9 cellular contexts compared by ENCODE assay signal in the genomic region with DNA sequence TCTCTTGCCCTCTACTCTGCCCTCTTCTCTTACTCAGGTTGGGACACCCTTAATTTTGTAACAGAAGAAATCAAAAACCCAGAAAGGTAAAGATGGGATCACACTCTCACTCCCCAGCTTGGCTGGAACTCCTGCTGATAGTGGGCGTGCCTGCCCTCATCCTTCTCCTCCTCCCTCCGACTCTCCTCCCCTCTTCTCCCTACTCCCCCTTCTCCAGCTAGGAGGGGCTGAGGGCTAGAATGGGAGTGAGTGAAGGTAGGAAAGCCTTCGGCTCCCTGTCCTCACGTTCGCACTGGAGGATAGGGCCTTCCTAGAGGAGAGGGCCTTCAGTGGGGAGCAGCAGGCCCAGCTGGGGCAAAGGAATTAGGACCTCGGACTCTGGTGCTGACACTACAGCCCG. TPM values are rescaled to one million over a fixed set of nuclear protein-coding genes. Genes with fewer than 3 reads are reported as not detected.
DNase-seq lines count a peak whose midpoint lies in the region; ATAC-seq and TF ChIP-seq lines count a peak whose summit lies in the region.
"Had no signal": no experiment of that assay in that cellular context is flagged by ENCODE, and none has a peak within 500 bp of the region (broad histone marks: within the 10 kb centered on the region; RNA-seq: fewer than 3 reads in every experiment).

No MANE protein-coding gene starts in this region.

- H3K4me1 Mint-ChIP-seq in CD8-positive, alpha-beta T cell (ENCODE audit: low read depth): peaks cover 78% of the 10 kb centered on the region

- H3K79me2 ChIP-seq in Karpas-422 (ENCODE audit: low read length): peaks cover 46% of the 10 kb centered on the region

- no peaks in the 10 kb centered on the region for H3K27me3 ChIP-seq in CD8-positive, alpha-beta T cell (ENCODE audit: insufficient read depth, low read length)
- no peaks in the 10 kb centered on the region for H3K27me3 ChIP-seq in Karpas-422 (ENCODE audit: low read length)
- no peaks in the 10 kb centered on the region for H3K27me3 ChIP-seq in effector memory CD4-positive, alpha-beta T cell (replicated peaks; ENCODE audit: control insufficient read depth, insufficient read depth, low read length, poor library complexity, severe bottlenecking)
- H3K27me3 ChIP-seq: dorsolateral prefrontal cortex had no signal

- peak overlapping the region; percentile 26 for H3K27ac ChIP-seq in CD8-positive, alpha-beta T cell (ENCODE audit: low read depth, low read length)
- H3K27ac ChIP-seq in Karpas-422 (ENCODE audit: low read length) (peak overlapping the region; percentile 91), skin epidermis (peak overlapping the region in 17 of 21 experiments; percentile 6 to 87 (median 59))
- H3K27ac ChIP-seq in effector memory CD4-positive, alpha-beta T cell (ENCODE audit: insufficient read depth, low read length, poor library complexity, severe bottlenecking): peak overlapping the region; percentile 60

- DNase-seq in CD8-positive, alpha-beta T cell: no peak
- DNase-seq in Karpas-422 (no peak), NCI-H187 (lab: John Stamatoyannopoulos, UW) (no peak), omental fat pad (ENCODE audit: low spot score) (no peak), SIG-M5 treated with dmso at 0.1 percent for 504 hours (lab: John Stamatoyannopoulos, UW; ENCODE audit: unreplicated experiment) (no peak)
- DNase-seq in effector memory CD4-positive, alpha-beta T cell: no peak
- DNase-seq: dorsolateral prefrontal cortex, NCI-H1694 had no signal

- ATAC-seq in CD8-positive, alpha-beta T cell: no peak
- ATAC-seq in omental fat pad (ENCODE audit: low FRiP score): no peak

- no peak for TF ChIP-seq CTCF in CD8-positive, alpha-beta T cell (IDR thresholded peaks at IDR 0.05)
- no peak for TF ChIP-seq CTCF in omental fat pad (IDR thresholded peaks at IDR 0.05)

- no peak overlapping the region for H2AFZ ChIP-seq in Karpas-422 (ENCODE audit: low read length)

- no peaks in the 10 kb centered on the region for H3K9me3 Mint-ChIP-seq in CD8-positive, alpha-beta T cell

- H3K9me3 ChIP-seq in CD8-positive, alpha-beta T cell (ENCODE audit: low read length): no peaks in the 10 kb centered on the region
- no peaks in the 10 kb centered on the region for H3K9me3 ChIP-seq in Karpas-422 (ENCODE audit: low read length)
- no peaks in the 10 kb centered on the region for H3K9me3 ChIP-seq in effector memory CD4-positive, alpha-beta T cell (ENCODE audit: control insufficient read depth, low read length)

- POLR2A ChIA-PET in CD8-positive, alpha-beta T cell (lab: Charles Lee): interaction anchor here (0.9 to 9.9 kb wide), 6 partner anchors 9 to 27 kb away, joined by 4 to 88 read pairs (median 10); a partner anchor contains a TSS

- peaks cover 78% of the 10 kb centered on the region for H3K36me3 Mint-ChIP-seq in CD8-positive, alpha-beta T cell

- H3K4me3 ChIP-seq in CD8-positive, alpha-beta T cell (ENCODE audit: low read depth, low read length): peak overlapping the region; percentile 3
- H3K4me3 ChIP-seq in Karpas-422 (ENCODE audit: low read length): peak overlapping the region; percentile 5; the same call in 1 of the 2 replicates
- peak overlapping the region; percentile 12 for H3K4me3 ChIP-seq in effector memory CD4-positive, alpha-beta T cell (ENCODE audit: insufficient read depth, low read depth, low read length, poor library complexity, severe bottlenecking)
- H3K4me3 ChIP-seq in skin epidermis: no peak overlapping the region
- H3K4me3 ChIP-seq: dorsolateral prefrontal cortex had no signal

- H3K4me3 Mint-ChIP-seq in CD8-positive, alpha-beta T cell: peak overlapping the region; percentile 53

- H3K36me3 ChIP-seq in CD8-positive, alpha-beta T cell (ENCODE audit: insufficient read depth, low read length): peaks cover 44% of the 10 kb centered on the region
- peaks cover 30% of the 10 kb centered on the region for H3K36me3 ChIP-seq in Karpas-422 (ENCODE audit: insufficient read depth, low read length)
- H3K36me3 ChIP-seq in effector memory CD4-positive, alpha-beta T cell (ENCODE audit: control insufficient read depth, insufficient read depth, low read length): peaks cover 43% of the 10 kb centered on the region

- CTCF ChIA-PET in CD8-positive, alpha-beta T cell (lab: Charles Lee): interaction anchor here (0.8 to 20.0 kb wide), 4 partner anchors 14 to 38 kb away, joined by 3 to 332 read pairs (median 30); a partner anchor contains a TSS

- H3K4me2 ChIP-seq in Karpas-422 (ENCODE audit: low read depth, low read length, poor library complexity, severe bottlenecking): peak overlapping the region; percentile 58

- H4K20me1 ChIP-seq in Karpas-422 (ENCODE audit: insufficient read depth, low read depth, low read length): peaks cover 5% of the 10 kb centered on the region; the same call in 1 of the 2 replicates

- intact Hi-C loops in CD8-positive, alpha-beta T cell (cut with DNase I, micrococcal nuclease): no loop called here

- H3K27ac Mint-ChIP-seq in CD8-positive, alpha-beta T cell: peak overlapping the region; percentile 90

- no peaks in the 10 kb centered on the region for H3K9me2 ChIP-seq in Karpas-422 (replicated peaks; ENCODE audit: insufficient read depth, low read length)

- no peaks in the 10 kb centered on the region for H3K27me3 Mint-ChIP-seq in CD8-positive, alpha-beta T cell (ENCODE audit: low read depth)

- H3K9ac ChIP-seq in Karpas-422 (ENCODE audit: low read length): peak overlapping the region; percentile 14

- peaks cover 76% of the 10 kb centered on the region for H3K4me1 ChIP-seq in CD8-positive, alpha-beta T cell (ENCODE audit: insufficient read depth, low read length)
- H3K4me1 ChIP-seq in Karpas-422 (ENCODE audit: low read length): peaks cover 60% of the 10 kb centered on the region
- peaks cover 74% of the 10 kb centered on the region for H3K4me1 ChIP-seq in effector memory CD4-positive, alpha-beta T cell (ENCODE audit: control insufficient read depth, insufficient read depth, low read length, poor library complexity, severe bottlenecking)

RNA-seq across cellular contexts. Expression of a gene that starts 20.3 kb away (rescaled TPM):
- total RNA-seq in CD8-positive, alpha-beta T cell: 10 to 100 TPM; 39.4 to 44.2 TPM
- total RNA-seq in Karpas-422 (2014; rRNA removed; shearing (Covaris generic); ENCODE audit: low replicate concordance): 13.3 and 28.0 TPM in 2 replicates
- 10 to 100 TPM in 3 of 4 donors, 1 to 10 TPM in 1; 7.2 to 19.7 (median 14.7) TPM for total RNA-seq in omental fat pad

RNA-seq across cellular contexts. Expression of a gene that starts 20.4 kb away (rescaled TPM):
- 10 to 100 TPM; 53.8 to 58.7 TPM for total RNA-seq in CD8-positive, alpha-beta T cell
- 43.9 and 44.6 TPM in 2 replicates for total RNA-seq in Karpas-422 (2014; rRNA removed; shearing (Covaris generic); ENCODE audit: low replicate concordance)
- 10 to 100 TPM; 22.3 to 56.7 (median 35.8) TPM for total RNA-seq in omental fat pad

RNA-seq across cellular contexts. Expression of a gene that starts 26.1 kb away (rescaled TPM):
- 100 to 1,000 TPM; 115 to 119 TPM for total RNA-seq in CD8-positive, alpha-beta T cell
- total RNA-seq in Karpas-422 (2014; rRNA removed; shearing (Covaris generic); ENCODE audit: low replicate concordance): 44.2 and 83.2 TPM in 2 replicates
- total RNA-seq in omental fat pad: 100 to 1,000 TPM; 129 to 181 (median 147) TPM

RNA-seq across cellular contexts. Expression of a gene that starts 45.3 kb away (rescaled TPM):
- 1 to 10 TPM; 5.1 to 6.0 TPM for total RNA-seq in CD8-positive, alpha-beta T cell
- 8.7 and 14.3 TPM in 2 replicates for total RNA-seq in Karpas-422 (2014; rRNA removed; shearing (Covaris generic); ENCODE audit: low replicate concordance)
- 10 to 100 TPM; 24.0 to 42.9 (median 31.1) TPM for total RNA-seq in omental fat pad

RNA-seq across cellular contexts. Expression of a gene that starts 54.5 kb away (rescaled TPM):
- total RNA-seq in CD8-positive, alpha-beta T cell: not detected
- not detected in 2 replicates for total RNA-seq in Karpas-422 (2014; rRNA removed; shearing (Covaris generic); ENCODE audit: low replicate concordance)
- 1 to 10 TPM in 3 of 4 donors, not detected in 1; 1.9 to 6.5 (median 4.2) TPM for total RNA-seq in omental fat pad

Comparison
In these comparisons a context has a peak if more than half of its experiments do, and no peak if none do; other contexts are left out.
1. H3K27ac ChIP-seq: peak in every context shown above with its lines; median percentile 91 in Karpas-422; 60 in effector memory CD4-positive, alpha-beta T cell; 59 in skin epidermis; 26 in CD8-positive, alpha-beta T cell.
2. H3K4me3 ChIP-seq: peak in CD8-positive, alpha-beta T cell (single experiment), Karpas-422 (single experiment) and effector memory CD4-positive, alpha-beta T cell (single experiment); none in skin epidermis (0 of 7).